In the genomic region with DNA sequence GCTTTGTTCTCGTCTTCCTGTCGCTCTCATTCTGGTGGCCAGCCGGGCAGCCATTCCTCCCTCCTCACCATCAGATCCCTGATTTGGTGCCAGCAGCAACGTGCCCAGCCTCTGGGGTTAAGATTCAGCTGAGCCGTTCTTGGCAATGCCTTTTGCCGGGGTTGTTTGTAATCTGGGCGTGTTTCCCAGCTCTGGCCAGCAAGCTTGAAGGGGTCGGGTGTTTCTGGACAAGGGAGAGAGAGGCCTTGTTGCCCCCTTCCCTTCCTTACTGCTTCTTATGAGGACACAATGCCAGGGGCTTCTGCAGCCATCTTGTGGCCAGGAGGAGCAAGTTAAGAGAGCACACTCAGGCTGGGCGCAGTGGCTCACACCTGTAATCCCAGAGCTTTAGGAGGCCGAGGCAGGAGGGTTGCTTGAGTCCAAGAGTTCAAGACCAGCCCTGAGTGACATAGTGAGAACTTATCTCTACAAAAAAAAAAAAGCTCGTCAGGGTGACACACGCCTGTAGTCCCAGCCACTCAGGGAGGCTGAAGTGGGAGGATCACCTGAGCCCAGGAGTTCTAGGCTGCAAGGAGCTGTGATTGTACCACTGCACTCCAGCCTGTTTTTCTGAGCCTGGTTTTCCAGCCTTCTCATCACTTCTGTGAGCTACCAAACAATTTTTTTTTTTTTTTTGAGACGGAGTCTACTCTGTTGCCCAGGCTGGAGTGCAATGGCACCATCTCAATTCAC, we compare ENCODE assay signal across 12 cellular contexts. TPM values are rescaled to one million over a fixed set of nuclear protein-coding genes. Genes with fewer than 3 reads are reported as not detected.
DNase-seq lines count a peak whose midpoint lies in the region; ATAC-seq, FAIRE-seq and TF ChIP-seq lines count a peak whose summit lies in the region.
"Had no signal": no experiment of that assay in that cellular context is flagged by ENCODE, and none has a peak within 500 bp of the region (broad histone marks: within the 10 kb centered on the region; RNA-seq: fewer than 3 reads in every experiment).

No MANE protein-coding gene starts in this region.

- no peak overlapping the region for H3K4me3 Mint-ChIP-seq in T-cell

- no peaks in the 10 kb centered on the region for H3K27me3 ChIP-seq in BLaER1
- H3K27me3 ChIP-seq: uterus had no signal

- no peak overlapping the region for H3K27ac Mint-ChIP-seq in T-cell

- no peak for FAIRE-seq in RCC 7860 (lab: Jason Lieb, UNC)
- FAIRE-seq: G401.6 had no signal

- intact Hi-C loops in mucosa of descending colon (cut with DNase I, micrococcal nuclease) = no loop called here

- peak overlapping the region; percentile 89 for H3K4me2 ChIP-seq in BLaER1
- H3K4me2 ChIP-seq: smooth muscle cell had no signal

- no peaks in the 10 kb centered on the region for H3K9me3 Mint-ChIP-seq in T-cell

- H3K9ac ChIP-seq in BLaER1 = no peak overlapping the region

- CTCF ChIA-PET in T-cell (lab: Charles Lee) = interaction anchor here in 1 of 2 donors (0.7 kb wide), 1 partner anchor 61 kb away, joined by 4 read pairs; no protein-coding TSS in a partner anchor

- DNase-seq in NCI-H2196 treated with DMSO at 0.1 percent for 48 hours (lab: John Stamatoyannopoulos, UW; ENCODE audit: unreplicated experiment) (peak; percentile 17), dermis blood vessel endothelial cell (peak; percentile 44), mucosa of descending colon (no peak), RCC 7860 (ENCODE audit: low spot score) (no peak), T-cell (no peak), superior temporal gyrus (ENCODE audit: extremely low spot score) (no peak)
- DNase-seq: NCI-H2081 had no signal

- H3K4me1 Mint-ChIP-seq in T-cell = no peaks in the 10 kb centered on the region

- H3K9me3 ChIP-seq in BLaER1 (no peaks in the 10 kb centered on the region), mucosa of descending colon (no peaks in the 10 kb centered on the region)
- H3K9me3 ChIP-seq: uterus had no signal

- H3K36me3 Mint-ChIP-seq in T-cell = peaks cover 15% of the 10 kb centered on the region

- H3K36me3 ChIP-seq in BLaER1 (peaks cover 12% of the 10 kb centered on the region), mucosa of descending colon (ENCODE audit: low read depth) (peaks cover 4% of the 10 kb centered on the region)
- H3K36me3 ChIP-seq: uterus had no signal

- H3K4me3 ChIP-seq in BLaER1 (no peak overlapping the region), mucosa of descending colon (no peak overlapping the region)
- H3K4me3 ChIP-seq: smooth muscle cell, uterus had no signal

- ATAC-seq in mucosa of descending colon (peak; percentile 37), GM19023 (IDR thresholded peaks at IDR 0.05; ENCODE audit: unreplicated experiment) (no peak), T-cell (replicated peaks in 1 of 4) (no peak)

- no peaks in the 10 kb centered on the region for H3K27me3 Mint-ChIP-seq in T-cell

- peaks cover 54% of the 10 kb centered on the region for H4K20me1 ChIP-seq in BLaER1

- H3K27ac ChIP-seq in BLaER1 = no peak overlapping the region

- H3K4me1 ChIP-seq in BLaER1 (peaks cover 54% of the 10 kb centered on the region), mucosa of descending colon (ENCODE audit: low read depth) (peaks cover under 1% of the 10 kb centered on the region)

- POLR2A ChIA-PET in T-cell (lab: Charles Lee) = no interaction called here

- TF ChIP-seq CTCF in mucosa of descending colon (IDR thresholded peaks at IDR 0.05) = no peak

RNA-seq across cellular contexts. Expression of gene CRTC1, which starts 10.7 kb away (rescaled TPM):
- 1.2 and 1.8 TPM in 2 replicates for total RNA-seq in dermis blood vessel endothelial cell
- total RNA-seq in mucosa of descending colon = 10 to 100 TPM; 11.5 to 15.1 (median 12.5) TPM
- 10 to 100 TPM; 19.6 to 26.9 (median 25.0) TPM for total RNA-seq in T-cell

RNA-seq across cellular contexts. Expression of gene KLHL26, which starts 35.9 kb away (rescaled TPM):
- total RNA-seq in dermis blood vessel endothelial cell = 1.9 and 9.1 TPM in 2 replicates
- total RNA-seq in mucosa of descending colon = 10 to 100 TPM in 1 of 3 donors, 1 to 10 TPM in 2; 7.6 to 16.6 (median 8.9) TPM
- 10 to 100 TPM in 4 of 5 donors, 1 to 10 TPM in 1; 8.8 to 16.4 (median 14.1) TPM for total RNA-seq in T-cell

Comparison
In these comparisons a context has a peak if more than half of its experiments do, and no peak if none do; other contexts are left out.
1. DNase-seq: peak in NCI-H2196 treated with DMSO at 0.1 percent for 48 hours (single experiment) and dermis blood vessel endothelial cell (single experiment); none in mucosa of descending colon (0 of 3), RCC 7860 (single experiment), T-cell (0 of 34) and superior temporal gyrus (single experiment).